21 cellular contexts compared by ENCODE assay signal in genomic region chr3:10467904-10468610, GRCh38. TPM values are rescaled to one million over a fixed set of nuclear protein-coding genes. Genes with fewer than 3 reads are reported as not detected.
DNase-seq lines count a peak whose midpoint lies in the region; ATAC-seq and TF ChIP-seq lines count a peak whose summit lies in the region.
"Had no signal": no experiment of that assay in that cellular context is flagged by ENCODE, and none has a peak within 500 bp of the region (broad histone marks: within the 10 kb centered on the region; RNA-seq: fewer than 3 reads in every experiment).

No MANE protein-coding gene starts in this region.

- H3K27ac ChIP-seq in adrenal gland (no peak overlapping the region), psoas muscle (peak overlapping the region; percentile 86), mesendoderm (ENCODE audit: low read depth, low read length) (no peak overlapping the region)
- H3K27ac ChIP-seq: 22Rv1, C4-2B, colonic mucosa, hepatocyte had no signal

- H3K4me1 ChIP-seq in adrenal gland (replicated peaks in 1 of 2) = no peaks in the 10 kb centered on the region
- H3K4me1 ChIP-seq in psoas muscle = peaks cover 48% of the 10 kb centered on the region
- peaks cover 2% of the 10 kb centered on the region for H3K4me1 ChIP-seq in mesendoderm (ENCODE audit: control insufficient read depth, low read depth, low read length)
- H3K4me1 ChIP-seq: colonic mucosa had no signal

- H4K8ac ChIP-seq in mesendoderm (ENCODE audit: low read depth, low read length) = no peak overlapping the region

- H3K27me3 ChIP-seq in adrenal gland (no peaks in the 10 kb centered on the region), psoas muscle (ENCODE audit: insufficient read depth in 3 of 3, low read length in 2 of 3) (no peaks in the 10 kb centered on the region), mesendoderm (ENCODE audit: insufficient read depth, low read length, poor library complexity) (no peaks in the 10 kb centered on the region)
- H3K27me3 ChIP-seq: colonic mucosa had no signal

- H3K36me3 ChIP-seq in adrenal gland (replicated peaks in 1 of 2) (no peaks in the 10 kb centered on the region), psoas muscle (ENCODE audit: insufficient read depth in 1 of 2, low read depth in 1 of 2) (no peaks in the 10 kb centered on the region), mesendoderm (ENCODE audit: control insufficient read depth, insufficient read depth, low read length) (no peaks in the 10 kb centered on the region)
- H3K36me3 ChIP-seq: colonic mucosa had no signal

- no peak overlapping the region for H3K4me3 ChIP-seq in adrenal gland
- no peak overlapping the region for H3K4me3 ChIP-seq in psoas muscle
- no peak overlapping the region for H3K4me3 ChIP-seq in mesendoderm (ENCODE audit: low read length)
- H3K4me3 ChIP-seq: colonic mucosa, hepatocyte had no signal

- H3K18ac ChIP-seq in mesendoderm (ENCODE audit: low read length) = no peak overlapping the region

- H2BK5ac ChIP-seq in mesendoderm (ENCODE audit: low read length) = no peak overlapping the region

- H3K23ac ChIP-seq in mesendoderm (ENCODE audit: low read length) = no peak overlapping the region

- H3K9me3 ChIP-seq in adrenal gland (replicated peaks in 1 of 3) (no peaks in the 10 kb centered on the region), psoas muscle (no peaks in the 10 kb centered on the region)
- H3K9me3 ChIP-seq: colonic mucosa had no signal

- no peak overlapping the region for H3K9ac ChIP-seq in mesendoderm (ENCODE audit: low read length)

- H2BK120ac ChIP-seq in mesendoderm (ENCODE audit: low read depth, low read length) = no peak overlapping the region

- no peak overlapping the region for H4K5ac ChIP-seq in mesendoderm (ENCODE audit: low read length)

- H2BK15ac ChIP-seq in mesendoderm (replicated peaks; ENCODE audit: low read depth) = no peak overlapping the region

- no peak overlapping the region for H3K4ac ChIP-seq in mesendoderm (ENCODE audit: low read depth, low read length)

- no peak overlapping the region for H3K56ac ChIP-seq in mesendoderm (ENCODE audit: low read length)

- intact Hi-C loops in adrenal gland (cut with DNase I) = no loop called here
- intact Hi-C loops in psoas muscle (cut with DNase I) = loop anchor here in 1 of 2 donors (5.0 kb wide), 2 partner anchors 36 to 84 kb away; no protein-coding TSS in a partner anchor

- no peak overlapping the region for H2AK5ac ChIP-seq in mesendoderm (ENCODE audit: low read length)

- H3K4me2 ChIP-seq in mesendoderm (ENCODE audit: low read length) = no peak overlapping the region
- H3K4me2 ChIP-seq: hepatocyte had no signal

- H3K79me2 ChIP-seq in mesendoderm (ENCODE audit: control insufficient read depth, insufficient read depth, low read length) = no peaks in the 10 kb centered on the region
- H3K79me2 ChIP-seq: hepatocyte had no signal

- ATAC-seq in psoas muscle (peak; percentile 42 to 66 (median 62)), GM19035 (IDR thresholded peaks at IDR 0.05; ENCODE audit: unreplicated experiment) (no peak)
- ATAC-seq: Panc1 had no signal

- H3K79me1 ChIP-seq in mesendoderm (ENCODE audit: low read length) = no peaks in the 10 kb centered on the region

- no peak for TF ChIP-seq POLR2A in adrenal gland (IDR thresholded peaks at IDR 0.05)

- peak; percentile 23 to 50 for DNase-seq in NCI-H2081 (lab: John Stamatoyannopoulos, UW)
- no peak for DNase-seq in NCI-H2081 treated with DMSO at 0.1 percent for 48 hours (lab: John Stamatoyannopoulos, UW)
- DNase-seq in NCI-H1694 treated with DMSO at 0.1 percent for 48 hours (lab: John Stamatoyannopoulos, UW) = peak; percentile 49
- peak; percentile 67 to 88 (median 70) for DNase-seq in adrenal gland
- DNase-seq in psoas muscle = peak; percentile 54 to 86
- no peak for DNase-seq in NCI-H526 treated with DMSO at 0.1 percent for 48 hours (lab: John Stamatoyannopoulos, UW)
- DNase-seq in mesendoderm = no peak
- DNase-seq: activated CD4-positive, alpha-beta T cell treated with anti-CD3 and anti-CD28 coated beads for 4 hours; activated CD8-positive, alpha-beta memory T cell treated with anti-CD3 and anti-CD28 coated beads, Interleukin-2, amount 50 U/mL, for 4 hours; activated gamma-delta T cell; aorta; colonic mucosa; H7; MM.1S; NCI-H2107; stimulated activated CD8-positive, alpha-beta memory T cell treated with anti-CD3 and anti-CD28 coated beads, Interleukin-4, amount 100 ng/mL, for 48 hours had no signal

- no peak for TF ChIP-seq CTCF in adrenal gland (IDR thresholded peaks at IDR 0.05)
- no peak for TF ChIP-seq CTCF in psoas muscle (IDR thresholded peaks at IDR 0.05)

- WGBS in adrenal gland, 4 donors = 26 to 47% (median 41%) methylated on average over 7 to 11 of the region's 11 CpGs
- 31 to 52% (median 37%) methylated on average over 10 to 11 of the region's 11 CpGs for WGBS in psoas muscle, 3 donors
- no CpG with 5 or more reads among the region's 11 CpGs for WGBS in mesendoderm (ENCODE audit: extremely low coverage, insufficient coverage, low lambda C conversion rate)

RNA-seq across cellular contexts. Expression of gene ATP2B2, which starts 37.3 kb away (rescaled TPM):
- total RNA-seq in adrenal gland (1 to 10 TPM in 6 of 8 donors, under 1 TPM in 2; 0.58 to 3.0 (median 1.6) TPM), psoas muscle (1 to 10 TPM in 3 of 4 donors, under 1 TPM in 1; 0.36 to 6.5 (median 4.1) TPM)
- polyA plus RNA-seq in adrenal gland (1 to 10 TPM in 2 of 3 donors, under 1 TPM in 1; 0.37 to 1.6 (median 1.0) TPM), psoas muscle (under 1 TPM; 0.08 to 0.77 (median 0.49) TPM)
- 0.29 TPM for polyA plus RNA-seq in mesendoderm (2013, experiment 1 of 2)
- polyA plus RNA-seq in mesendoderm (2013, experiment 2 of 2) = 0.27 TPM
- polyA plus RNA-seq: aorta had no signal

Comparison
In these comparisons a context has a peak if more than half of its experiments do, and no peak if none do; other contexts are left out.
1. DNase-seq: peak in NCI-H2081 (2 of 2), NCI-H1694 treated with DMSO at 0.1 percent for 48 hours (single experiment), adrenal gland (7 of 7) and psoas muscle (2 of 2); none in NCI-H2081 treated with DMSO at 0.1 percent for 48 hours (single experiment), NCI-H526 treated with DMSO at 0.1 percent for 48 hours (single experiment) and mesendoderm (single experiment).